In the genomic region with DNA sequence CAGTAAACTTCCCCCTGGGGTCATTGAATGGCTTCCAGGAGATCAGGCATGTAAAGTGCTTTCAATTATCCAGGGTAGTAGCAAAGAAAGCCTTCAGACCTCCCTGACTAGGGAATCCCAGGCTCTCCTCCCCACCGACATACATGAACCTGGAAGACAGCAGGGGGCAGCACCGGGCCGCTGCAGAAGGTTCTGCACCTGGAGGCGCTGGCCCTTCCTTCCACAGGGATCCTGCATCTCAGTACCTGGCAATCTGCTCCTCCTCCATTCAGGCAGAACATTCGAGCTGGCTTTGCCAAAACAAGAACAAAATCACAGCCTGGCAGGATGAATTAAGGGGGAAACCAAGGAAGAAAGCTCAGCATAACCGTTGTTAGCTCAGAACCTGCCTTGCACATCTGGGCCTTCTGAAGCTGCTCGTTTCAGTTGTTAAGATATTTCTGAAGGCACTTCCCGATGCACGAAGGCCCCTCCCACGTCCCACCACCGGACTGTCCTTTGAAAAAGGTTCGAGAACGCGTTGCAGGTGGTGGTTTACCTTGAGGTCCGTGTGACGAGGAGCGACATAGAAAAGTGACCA, we compare ENCODE assay signal across 9 cellular contexts.
A peak's percentile ranks its signal among the peaks of the same experiment; 100 is the strongest.
DNase-seq lines count a peak whose midpoint lies in the region; ATAC-seq, FAIRE-seq and TF ChIP-seq lines count a peak whose summit lies in the region.
"Had no signal": no experiment of that assay in that cellular context is flagged by ENCODE, and none has a peak within 500 bp of the region (broad histone marks: within the 10 kb centered on the region; RNA-seq: fewer than 3 reads in every experiment).

No MANE protein-coding gene starts in this region.

- peak; percentile 57 for TF ChIP-seq RAD21 in HepG2 (CRISPR knock-in tag; IDR thresholded peaks at IDR 0.05)

- 23% methylated on average over 8 of the region's 17 CpGs for WGBS in HepG2 (ENCODE audit: low lambda C conversion rate)

- H3K79me2 ChIP-seq in HepG2 (ENCODE audit: insufficient read depth, low read length) = no peaks in the 10 kb centered on the region

- CTCF ChIA-PET in HepG2 (lab: Yijun Ruan, JAX; ENCODE audit: low intra/inter-chr PET ratio, low total read pairs) = interaction anchor here (1.2 to 1.4 kb wide), 2 partner anchors 135 to 292 kb away, joined by 7 to 8 read pairs; no protein-coding TSS in a partner anchor

- no peaks in the 10 kb centered on the region for H3K9me3 ChIP-seq in HepG2 (ENCODE audit: low read length)

- DNase-seq in NCI-H748 (lab: John Stamatoyannopoulos, UW; ENCODE audit: unreplicated experiment) (peak; percentile 47), NCI-H748 treated with DMSO at 0.1 percent for 48 hours (lab: John Stamatoyannopoulos, UW) (no peak), NCI-H1417 (lab: John Stamatoyannopoulos, UW) (peak; percentile 71 to 87 (median 76)), brain microvascular endothelial cell (peak; percentile 21), HepG2 (ENCODE audit: low spot score) (peak; percentile 28), NCI-H1694 treated with DMSO at 0.1 percent for 48 hours (lab: John Stamatoyannopoulos, UW) (no peak)
- DNase-seq in stimulated activated CD4-positive, alpha-beta T cell treated with anti-CD3 and anti-CD28 coated beads, Interleukin-4, amount 100 ng/mL, for 24 hours = no peak

- BruUV-seq in HepG2 (replicated peaks; lab: Mats Ljungman, UMichigan) = no TSS peak

- POLR2A ChIA-PET in HepG2 (lab: Yijun Ruan, JAX) = no interaction called here

- TF ChIP-seq EP300 in HepG2 (IDR thresholded peaks at IDR 0.05; ENCODE audit: low read depth in 2 of 2, low read length in 2 of 2) (no peak), HepG2 (CRISPR knock-in tag; IDR thresholded peaks at IDR 0.05; ENCODE audit: borderline replicate concordance) (no peak)

- TF ChIP-seq POLR2A in HepG2 (IDR thresholded peaks at IDR 0.05; ENCODE audit: insufficient read depth in 1 of 2, low read depth in 2 of 2, low read length in 2 of 2) = no peak

- peak; percentile 94 for ATAC-seq in HepG2
- ATAC-seq in GM19023 (IDR thresholded peaks at IDR 0.05; ENCODE audit: unreplicated experiment) = no peak

- no peaks in the 10 kb centered on the region for H3K36me3 ChIP-seq in brain microvascular endothelial cell (replicated peaks)
- no peaks in the 10 kb centered on the region for H3K36me3 ChIP-seq in HepG2 (replicated peaks in 1 of 2; ENCODE audit: control insufficient read depth in 1 of 2, insufficient read depth in 2 of 2, low read length in 2 of 2)

- H2AFZ ChIP-seq in HepG2 (ENCODE audit: low read length) = no peak overlapping the region

- no peak overlapping the region for H3K9ac ChIP-seq in HepG2 (ENCODE audit: insufficient read depth, low read depth, low read length)

- peak; percentile 21 for FAIRE-seq in HepG2 (lab: Jason Lieb, UNC)

- no peak overlapping the region for H3K27ac ChIP-seq in brain microvascular endothelial cell
- H3K27ac ChIP-seq in HepG2 (ENCODE audit: extremely low read length, insufficient read depth, low read length) = no peak overlapping the region
- H3K27ac ChIP-seq: skin epidermis had no signal

- peak; percentile 83 for TF ChIP-seq CTCF in brain microvascular endothelial cell (IDR thresholded peaks at IDR 0.05; ENCODE audit: low read depth, low read length, missing control alignments)
- peak; percentile 84 for TF ChIP-seq CTCF in HepG2 (CRISPR knock-in tag; IDR thresholded peaks at IDR 0.05)

- in situ Hi-C loops in brain microvascular endothelial cell (cut with HindIII; ENCODE audit: low pct_ligation_motif_present, low sequenced_read_pairs) = no loop called here
- in situ Hi-C loops in HepG2 (cut with HindIII; ENCODE audit: extremely low pct_ligation_motif_present, low pct_unique_long_range_greater_than_20kb) = loop anchor here (5.0 to 25.0 kb wide), 2 partner anchors 296 to 596 kb away; no protein-coding TSS in a partner anchor

- H3K4me2 ChIP-seq in HepG2 (ENCODE audit: low read depth, low read length) = no peak overlapping the region

- intact Hi-C loops in HepG2 (cut with micrococcal nuclease; ENCODE audit: unreplicated experiment) = loop anchor here (10.0 kb wide), 1 partner anchor 624 kb away; no protein-coding TSS in a partner anchor

- H4K20me1 ChIP-seq in HepG2 (ENCODE audit: insufficient read depth, low read length) = no peaks in the 10 kb centered on the region

- H3K27me3 ChIP-seq in brain microvascular endothelial cell (replicated peaks) (no peaks in the 10 kb centered on the region), HepG2 (ENCODE audit: control insufficient read depth in 1 of 2, insufficient read depth in 2 of 2, low read length in 2 of 2) (peaks cover 0 to 10% of the 10 kb centered on the region in 2 experiments; a peak in 1 of 5 replicates)

- H3K4me1 ChIP-seq in HepG2 (ENCODE audit: insufficient read depth, low read length) = no peaks in the 10 kb centered on the region

- H3K4me3 ChIP-seq in brain microvascular endothelial cell (ENCODE audit: low read depth, low read length) (no peak overlapping the region), HepG2 (replicated peaks in 1 of 3; ENCODE audit: insufficient read depth in 1 of 3, low read depth in 2 of 3, low read length in 3 of 3) (no peak overlapping the region)
- H3K4me3 ChIP-seq: skin epidermis had no signal

TF ChIP-seq in HepG2, 621 proteins besides CTCF, POLR2A, EP300 and RAD21:
- TF ChIP-seq ZNF850 (CRISPR knock-in tag; conservative IDR thresholded peaks at IDR 0.05) (no peak), MEIS1 (CRISPR knock-in tag; IDR thresholded peaks at IDR 0.05; ENCODE audit: borderline replicate concordance) (no peak), STAG1 (CRISPR knock-in tag; IDR thresholded peaks at IDR 0.05) (peak; percentile 88), SMC3 (IDR thresholded peaks at IDR 0.05; ENCODE audit: low read length) (peak; percentile 45; the same call in 1 of the 2 replicates), XRCC5 (optimal IDR thresholded peaks at IDR 0.05; ENCODE audit: low read length) (peak; percentile 43), MED8 (CRISPR knock-in tag; IDR thresholded peaks at IDR 0.05; ENCODE audit: insufficient replicate concordance) (no peak), ZNF737 (CRISPR knock-in tag; IDR thresholded peaks at IDR 0.05; ENCODE audit: borderline replicate concordance) (no peak)
- TF ChIP-seq, protein P1, sequence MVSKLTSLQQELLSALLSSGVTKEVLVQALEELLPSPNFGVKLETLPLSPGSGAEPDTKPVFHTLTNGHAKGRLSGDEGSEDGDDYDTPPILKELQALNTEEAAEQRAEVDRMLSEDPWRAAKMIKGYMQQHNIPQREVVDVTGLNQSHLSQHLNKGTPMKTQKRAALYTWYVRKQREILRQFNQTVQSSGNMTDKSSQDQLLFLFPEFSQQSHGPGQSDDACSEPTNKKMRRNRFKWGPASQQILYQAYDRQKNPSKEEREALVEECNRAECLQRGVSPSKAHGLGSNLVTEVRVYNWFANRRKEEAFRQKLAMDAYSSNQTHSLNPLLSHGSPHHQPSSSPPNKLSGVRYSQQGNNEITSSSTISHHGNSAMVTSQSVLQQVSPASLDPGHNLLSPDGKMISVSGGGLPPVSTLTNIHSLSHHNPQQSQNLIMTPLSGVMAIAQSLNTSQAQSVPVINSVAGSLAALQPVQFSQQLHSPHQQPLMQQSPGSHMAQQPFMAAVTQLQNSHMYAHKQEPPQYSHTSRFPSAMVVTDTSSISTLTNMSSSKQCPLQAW (CRISPR knock-in tag; IDR thresholded peaks at IDR 0.05) = 0 out of 2 replicates have a peak, but pooled peaks have one; percentile 20

Comparison
In these comparisons a context has a peak if more than half of its experiments do, and no peak if none do; other contexts are left out.
1. DNase-seq: peak in NCI-H748 (single experiment), NCI-H1417 (3 of 3), brain microvascular endothelial cell (single experiment) and HepG2 (single experiment); none in NCI-H748 treated with DMSO at 0.1 percent for 48 hours (single experiment), stimulated activated CD4-positive, alpha-beta T cell treated with anti-CD3 and anti-CD28 coated beads, Interleukin-4, amount 100 ng/mL, for 24 hours (single experiment) and NCI-H1694 treated with DMSO at 0.1 percent for 48 hours (single experiment).